In the genomic region with DNA sequence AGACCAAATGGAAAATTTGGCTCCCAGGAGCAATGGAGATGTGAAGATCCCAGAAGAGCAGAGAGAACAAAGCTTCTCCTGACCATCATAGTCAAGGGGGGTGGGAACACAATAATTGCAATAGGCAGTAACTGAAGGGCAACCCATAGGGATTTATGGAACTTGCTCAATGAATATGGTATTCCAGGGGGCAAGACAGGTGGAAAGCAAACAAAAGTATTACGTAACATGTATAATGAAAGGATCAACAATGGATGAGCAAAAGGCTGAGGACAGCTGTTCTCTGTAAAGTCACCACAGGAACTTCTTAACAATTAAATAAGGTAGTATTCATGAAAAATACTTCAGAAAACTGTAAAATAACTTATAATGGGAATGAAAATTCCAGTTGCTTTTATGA, we compare ENCODE assay signal across 24 cellular contexts.
"Had no signal": no experiment of that assay in that cellular context is flagged by ENCODE, and none has a peak within 500 bp of the region (broad histone marks: within the 10 kb centered on the region; RNA-seq: fewer than 3 reads in every experiment).

No MANE protein-coding gene starts in this region.

- H3K4me3 ChIP-seq: cardiac muscle cell, SK-N-MC had no signal

- H3K9me3 Mint-ChIP-seq: activated CD4-positive, alpha-beta memory T cell treated with anti-CD3 and anti-CD28 coated beads, Interleukin-2, amount 10 ng/mL, durations not matched to agents 7 days and 5 days; activated CD4-positive, alpha-beta T cell treated with anti-CD3 and anti-CD28 coated beads, Interleukin-2, amount 10 ng/mL, durations not matched to agents 7 days and 5 days; activated naive CD4-positive, alpha-beta T cell treated with anti-CD3 and anti-CD28 coated beads, Interleukin-2, amount 10 ng/mL, durations not matched to agents 7 days and 5 days; activated naive CD8-positive, alpha-beta T cell treated with anti-CD3 and anti-CD28 coated beads for 36 hours; activated T-helper 2 cell treated with anti-CD3 and anti-CD28 coated beads, Interferon-gamma antibody, Interleukin-2, Interleukin-4, amounts not matched to agents 10 μg/mL and 5 μg/mL and 100 μg/mL, durations not matched to agents 14 hours and 24 hours and 36 hours; T-cell had no signal

- H3K36me3 ChIP-seq: brain microvascular endothelial cell had no signal

- DNase-seq: activated B cell treated with CpG ODN at 0.5 μM for 24 hours; activated CD4-positive, alpha-beta memory T cell treated with anti-CD3 and anti-CD28 coated beads, Interleukin-2, amount 10 ng/mL, durations not matched to agents 7 days and 5 days; activated CD4-positive, alpha-beta T cell treated with anti-CD3 and anti-CD28 coated beads for 1 hour; activated CD4-positive, alpha-beta T cell treated with anti-CD3 and anti-CD28 coated beads, Interleukin-2, amount 10 ng/mL, durations not matched to agents 7 days and 5 days; activated gamma-delta T cell treated with Interleukin-2 at 50 U/mL for 16 hours; activated naive CD4-positive, alpha-beta T cell treated with anti-CD3 and anti-CD28 coated beads, Interleukin-2, amount 10 ng/mL, durations not matched to agents 7 days and 5 days; activated naive CD8-positive, alpha-beta T cell treated with anti-CD3 and anti-CD28 coated beads for 36 hours; activated T-cell treated with anti-CD3 and anti-CD28 coated beads for 4 hours; activated T-cell treated with anti-CD3 and anti-CD28 coated beads, Interleukin-2, amount 50 U/mL, for 48 hours; brain microvascular endothelial cell; Kasumi-1; KBM-7; NCI-H1092; NCI-H1417; NCI-H1930; NCI-H446 treated with DMSO at 0.1 percent for 48 hours; NCI-H524 treated with DMSO at 0.1 percent for 48 hours; NCI-H774; T-cell; T-helper 2 cell; T1000 had no signal

- H3K27ac Mint-ChIP-seq: activated B cell treated with CpG ODN at 0.5 μM for 24 hours; activated CD4-positive, alpha-beta memory T cell treated with anti-CD3 and anti-CD28 coated beads, Interleukin-2, amount 10 ng/mL, durations not matched to agents 7 days and 5 days; activated CD4-positive, alpha-beta T cell treated with anti-CD3 and anti-CD28 coated beads, Interleukin-2, amount 10 ng/mL, durations not matched to agents 7 days and 5 days; activated naive CD4-positive, alpha-beta T cell treated with anti-CD3 and anti-CD28 coated beads, Interleukin-2, amount 10 ng/mL, durations not matched to agents 7 days and 5 days; activated naive CD8-positive, alpha-beta T cell treated with anti-CD3 and anti-CD28 coated beads for 36 hours; activated T-helper 2 cell treated with anti-CD3 and anti-CD28 coated beads, Interferon-gamma antibody, Interleukin-2, Interleukin-4, amounts not matched to agents 10 μg/mL and 5 μg/mL and 100 μg/mL, durations not matched to agents 14 hours and 24 hours and 36 hours had no signal

- H3K27ac ChIP-seq: brain microvascular endothelial cell, cardiac muscle cell, SK-N-MC had no signal

- H3K4me1 Mint-ChIP-seq: activated B cell treated with CpG ODN at 0.5 μM for 24 hours; activated CD4-positive, alpha-beta memory T cell treated with anti-CD3 and anti-CD28 coated beads, Interleukin-2, amount 10 ng/mL, durations not matched to agents 7 days and 5 days; activated CD4-positive, alpha-beta T cell treated with anti-CD3 and anti-CD28 coated beads, Interleukin-2, amount 10 ng/mL, durations not matched to agents 7 days and 5 days; activated naive CD4-positive, alpha-beta T cell treated with anti-CD3 and anti-CD28 coated beads, Interleukin-2, amount 10 ng/mL, durations not matched to agents 7 days and 5 days; T-cell had no signal

- H3K27me3 Mint-ChIP-seq: activated B cell treated with CpG ODN at 0.5 μM for 24 hours; activated CD4-positive, alpha-beta memory T cell treated with anti-CD3 and anti-CD28 coated beads, Interleukin-2, amount 10 ng/mL, durations not matched to agents 7 days and 5 days; activated CD4-positive, alpha-beta T cell treated with anti-CD3 and anti-CD28 coated beads, Interleukin-2, amount 10 ng/mL, durations not matched to agents 7 days and 5 days; activated naive CD4-positive, alpha-beta T cell treated with anti-CD3 and anti-CD28 coated beads, Interleukin-2, amount 10 ng/mL, durations not matched to agents 7 days and 5 days; activated naive CD8-positive, alpha-beta T cell treated with anti-CD3 and anti-CD28 coated beads for 36 hours; T-cell had no signal

- H3K4me3 Mint-ChIP-seq: activated B cell treated with CpG ODN at 0.5 μM for 24 hours; activated CD4-positive, alpha-beta memory T cell treated with anti-CD3 and anti-CD28 coated beads, Interleukin-2, amount 10 ng/mL, durations not matched to agents 7 days and 5 days; activated CD4-positive, alpha-beta T cell treated with anti-CD3 and anti-CD28 coated beads, Interleukin-2, amount 10 ng/mL, durations not matched to agents 7 days and 5 days; activated naive CD4-positive, alpha-beta T cell treated with anti-CD3 and anti-CD28 coated beads, Interleukin-2, amount 10 ng/mL, durations not matched to agents 7 days and 5 days; activated naive CD8-positive, alpha-beta T cell treated with anti-CD3 and anti-CD28 coated beads for 36 hours; T-cell had no signal

- H3K27me3 ChIP-seq: brain microvascular endothelial cell, cardiac muscle cell had no signal
